8 cellular contexts compared by ENCODE assay signal in the genomic region with DNA sequence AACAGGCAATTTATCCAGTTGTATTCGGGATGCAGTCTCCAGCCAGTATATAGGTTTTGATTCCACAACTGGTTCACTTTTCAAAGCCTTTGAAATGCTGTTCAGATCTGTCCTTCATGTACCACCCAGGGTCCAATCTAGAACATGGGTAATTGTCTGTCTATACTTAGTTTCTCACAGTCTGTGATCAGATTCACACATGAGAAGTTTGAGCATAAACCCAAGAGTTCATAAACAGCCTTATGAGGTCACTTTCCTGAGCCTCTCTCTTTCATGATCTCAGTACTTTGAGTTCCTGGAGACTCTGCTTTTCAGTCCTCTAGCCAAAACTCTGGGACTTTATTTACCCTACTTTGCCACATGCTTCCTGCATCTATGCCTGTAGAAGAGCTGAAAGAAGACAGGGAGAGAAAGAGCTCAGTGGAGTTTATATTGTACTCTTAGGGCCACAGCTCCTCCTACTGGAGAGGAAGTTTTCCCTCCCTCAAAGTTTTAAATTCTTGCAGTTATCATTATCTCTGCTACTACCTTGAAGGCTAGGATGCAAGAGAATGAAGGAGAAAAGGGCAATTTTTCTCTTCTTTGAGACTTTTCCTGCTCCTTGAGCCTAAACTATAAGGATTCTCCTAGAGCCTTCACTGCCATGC.
A peak's percentile ranks its signal among the peaks of the same experiment; 100 is the strongest.
DNase-seq lines count a peak whose midpoint lies in the region; ATAC-seq lines count a peak whose summit lies in the region.

No MANE protein-coding gene starts in this region.

- H3K36me3 ChIP-seq in aorta (ENCODE audit: control insufficient read depth in 1 of 2, insufficient read depth in 2 of 2, low read length in 1 of 2): no peaks in the 10 kb centered on the region

- DNase-seq in activated naive CD4-positive, alpha-beta T cell treated with anti-CD3 and anti-CD28 coated beads, Interleukin-2, amount 50 U/mL, for 72 hours (ENCODE audit: low spot score in 2 of 2): peak in 1 of 2 donors; percentile 19
- no peak for DNase-seq in activated naive CD4-positive, alpha-beta T cell treated with Interleukin-2 at 50 U/mL for 16 hours
- DNase-seq in LHCN-M2 (ENCODE audit: low read depth) (peak; percentile 58), amniotic epithelial cell (ENCODE audit: low read depth) (peak; percentile 73), iris pigment epithelial cell (ENCODE audit: low read depth) (peak; percentile 74), aorta (no peak)

- intact Hi-C loops in aorta (cut with DNase I): loop anchor here (10.0 kb wide), 3 partner anchors 166 to 706 kb away; no protein-coding TSS in a partner anchor

- H3K9me3 Mint-ChIP-seq in activated naive CD4-positive, alpha-beta T cell treated with anti-CD3 and anti-CD28 coated beads, Interleukin-2, amount 50 U/mL, for 72 hours: peaks cover 7 to 10% of the 10 kb centered on the region in 2 donors

- ATAC-seq in activated naive CD4-positive, alpha-beta T cell treated with anti-CD3 and anti-CD28 coated beads, Interleukin-2, amount 50 U/mL, for 72 hours: peak; percentile 26 to 48
- peak; percentile 22 for ATAC-seq in aorta (ENCODE audit: low FRiP score)
- no peak for ATAC-seq in HG03460 (IDR thresholded peaks at IDR 0.05; ENCODE audit: unreplicated experiment)
- no peak for ATAC-seq in GM19328 (IDR thresholded peaks at IDR 0.05; ENCODE audit: unreplicated experiment)

- H3K36me3 Mint-ChIP-seq in activated naive CD4-positive, alpha-beta T cell treated with anti-CD3 and anti-CD28 coated beads, Interleukin-2, amount 50 U/mL, for 72 hours: peaks cover 7 to 9% of the 10 kb centered on the region in 2 donors

- H3K27ac Mint-ChIP-seq in activated naive CD4-positive, alpha-beta T cell treated with anti-CD3 and anti-CD28 coated beads, Interleukin-2, amount 50 U/mL, for 72 hours: peak overlapping the region in 1 of 2 donors; percentile 39

- no peaks in the 10 kb centered on the region for H3K4me1 ChIP-seq in aorta (ENCODE audit: control insufficient read depth in 1 of 2, insufficient read depth in 2 of 2, low read length in 2 of 2)

- H3K4me3 ChIP-seq in aorta (ENCODE audit: low read length in 2 of 2): no peak overlapping the region

- H3K27ac ChIP-seq in aorta (ENCODE audit: low read depth in 1 of 2, low read length in 2 of 2): no peak overlapping the region

- WGBS in aorta, 2 donors: 97 to 98% methylated on average over 1 of the region's 1 CpG

- no peaks in the 10 kb centered on the region for H3K27me3 ChIP-seq in aorta (ENCODE audit: control insufficient read depth in 1 of 2, insufficient read depth in 2 of 2, low read length in 1 of 2)

- no peaks in the 10 kb centered on the region for H3K9me3 ChIP-seq in aorta (ENCODE audit: control insufficient read depth, low read length)

Comparison
In these comparisons a context has a peak if more than half of its experiments do, and no peak if none do; other contexts are left out.
1. ATAC-seq: peak in activated naive CD4-positive, alpha-beta T cell treated with anti-CD3 and anti-CD28 coated beads, Interleukin-2, amount 50 U/mL, for 72 hours (2 of 2) and aorta (single experiment); none in HG03460 (single experiment) and GM19328 (single experiment).
2. DNase-seq: peak in LHCN-M2 (single experiment), amniotic epithelial cell (single experiment) and iris pigment epithelial cell (single experiment); none in activated naive CD4-positive, alpha-beta T cell treated with Interleukin-2 at 50 U/mL for 16 hours (single experiment) and aorta (0 of 2).